10 cellular contexts compared by ENCODE assay signal in genomic region chr17:17401271-17401781, GRCh38.
A peak's percentile ranks its signal among the peaks of the same experiment; 100 is the strongest.
DNase-seq lines count a peak whose midpoint lies in the region; ATAC-seq, FAIRE-seq and TF ChIP-seq lines count a peak whose summit lies in the region.
"Had no signal": no experiment of that assay in that cellular context is flagged by ENCODE, and none has a peak within 500 bp of the region (broad histone marks: within the 10 kb centered on the region; RNA-seq: fewer than 3 reads in every experiment).

No MANE protein-coding gene starts in this region.

- H3K9ac ChIP-seq in GM12878 (ENCODE audit: control insufficient read depth, insufficient read depth, low read length) = no peak overlapping the region
- H3K9ac ChIP-seq in neuronal stem cell (ENCODE audit: low read depth, low read length, poor library complexity) = peak overlapping the region; percentile 13

- H3K27me3 ChIP-seq in GM12878 (replicated peaks in 1 of 2; ENCODE audit: control insufficient read depth in 2 of 2, insufficient read depth in 2 of 2, low read length in 1 of 2) = peaks cover 2 to 4% of the 10 kb centered on the region in 2 experiments; a peak in 3 of 4 replicates
- H3K27me3 ChIP-seq in neuronal stem cell (ENCODE audit: control insufficient read depth in 3 of 3, insufficient read depth in 3 of 3, low read depth in 1 of 3, low read length in 3 of 3) = peaks cover 0 to 58% (median 0%) of the 10 kb centered on the region in 3 experiments

- H3K79me1 ChIP-seq in neuronal stem cell (ENCODE audit: low read depth, low read length) = no peaks in the 10 kb centered on the region

- no peak for TF ChIP-seq EP300 in GM12878 (IDR thresholded peaks at IDR 0.05; ENCODE audit: borderline replicate concordance in 1 of 2, control insufficient read depth in 1 of 2, low read depth in 2 of 2, low read length in 2 of 2)

- H3K4me3 ChIP-seq in GM12878 (no peak overlapping the region), neuronal stem cell (ENCODE audit: low read length in 2 of 2) (peak overlapping the region in 1 of 2 donors; percentile 13)
- H3K4me3 ChIP-seq: tibial nerve had no signal

- peak overlapping the region; percentile 32 for H3K18ac ChIP-seq in neuronal stem cell (ENCODE audit: low read length)

- in situ Hi-C loops in KBM-7 (cut with MboI; ENCODE audit: low pct_unique_long_range_greater_than_20kb, low sequenced_read_pairs) (no loop called here), GM12878 (cut with MboI) (no loop called here)

- peak; percentile 64 for DNase-seq in DMS 273 (lab: John Stamatoyannopoulos, UW; ENCODE audit: unreplicated experiment)
- DNase-seq in DMS 273 treated with DMSO at 0.1 percent for 48 hours (lab: John Stamatoyannopoulos, UW) = no peak
- DNase-seq in KBM-7 = peak; percentile 66
- no peak for DNase-seq in GM12878 (ENCODE audit: low read depth, low spot score)
- no peak for DNase-seq in neuronal stem cell (ENCODE audit: low spot score)
- DNase-seq in naive thymus-derived CD8-positive, alpha-beta T cell = no peak
- no peak for DNase-seq in NCI-H345 treated with DMSO at 0.1 percent for 48 hours (lab: John Stamatoyannopoulos, UW; ENCODE audit: unreplicated experiment)
- no peak for DNase-seq in stimulated activated CD4-positive, alpha-beta T cell treated with anti-CD3 and anti-CD28 coated beads, Interleukin-1b, Interleukin-23, amount 100 ng/mL, for 48 hours

- H3K36me3 Mint-ChIP-seq in naive thymus-derived CD8-positive, alpha-beta T cell = no peaks in the 10 kb centered on the region

- no peak overlapping the region for H2BK120ac ChIP-seq in neuronal stem cell (ENCODE audit: low read depth, low read length)

- H3K79me2 ChIP-seq in GM12878 (ENCODE audit: control insufficient read depth, insufficient read depth, low read length) = no peaks in the 10 kb centered on the region

- H3K4ac ChIP-seq in neuronal stem cell (ENCODE audit: low read length) = no peak overlapping the region

- H3K23ac ChIP-seq in neuronal stem cell (ENCODE audit: low read depth, low read length, poor library complexity) = peak overlapping the region; percentile 67

- intact Hi-C loops in GM12878 (cut with micrococcal nuclease; ENCODE audit: unreplicated experiment) = no loop called here

- WGBS in GM12878 (ENCODE audit: insufficient coverage, insufficient replicate concordance, low lambda C conversion rate, missing lambda C conversion rate) = 24% methylated on average over 12 of the region's 12 CpGs
- no CpG with 5 or more reads among the region's 12 CpGs for WGBS in neuronal stem cell (ENCODE audit: extremely low coverage in 2 of 2, insufficient read length in 2 of 2, insufficient replicate concordance in 1 of 2), 2 donors

- peaks cover 45 to 79% (median 74%) of the 10 kb centered on the region in 4 donors for H3K4me1 Mint-ChIP-seq in naive thymus-derived CD8-positive, alpha-beta T cell

- H3K4me2 ChIP-seq in GM12878 (ENCODE audit: control insufficient read depth, insufficient read depth) = no peak overlapping the region
- H3K4me2 ChIP-seq in neuronal stem cell (ENCODE audit: insufficient read depth, low read length, poor library complexity, severe bottlenecking) = no peak overlapping the region

- no peak overlapping the region for H4K8ac ChIP-seq in neuronal stem cell (ENCODE audit: low read depth, low read length)

- no peaks in the 10 kb centered on the region for H3K4me1 ChIP-seq in GM12878 (ENCODE audit: control insufficient read depth, insufficient read depth, low read length)
- H3K4me1 ChIP-seq in neuronal stem cell (ENCODE audit: control insufficient read depth in 2 of 2, insufficient read depth in 1 of 2, low read depth in 1 of 2, low read length in 2 of 2) = no peaks in the 10 kb centered on the region

- no TSS peak for BruUV-seq in GM12878 (replicated peaks; lab: Mats Ljungman, UMichigan)

- no peaks in the 10 kb centered on the region for H3K36me3 ChIP-seq in GM12878 (ENCODE audit: control insufficient read depth in 2 of 2, insufficient read depth in 2 of 2, low read length in 1 of 2)
- no peaks in the 10 kb centered on the region for H3K36me3 ChIP-seq in neuronal stem cell (replicated peaks in 1 of 2; ENCODE audit: control insufficient read depth in 2 of 2, insufficient read depth in 2 of 2, low read length in 2 of 2)
- H3K36me3 ChIP-seq: tibial nerve had no signal

- H4K91ac ChIP-seq in neuronal stem cell (ENCODE audit: low read depth, low read length, poor library complexity) = peak overlapping the region; percentile 89

- SMC1A ChIA-PET in GM12878 (lab: Charles Lee; ENCODE audit: uncharacterized antibody, unreplicated experiment) = no interaction called here

- peak; percentile 15; the same call in 1 of the 2 replicates for TF ChIP-seq RAD21 in GM12878 (IDR thresholded peaks at IDR 0.05; ENCODE audit: insufficient read depth, low read depth, low read length)

- H3K27ac Mint-ChIP-seq in naive thymus-derived CD8-positive, alpha-beta T cell = peak overlapping the region in 4 of 10 donors; percentile 11 to 90 (median 70)

- H2BK12ac ChIP-seq in neuronal stem cell (ENCODE audit: low read length) = peak overlapping the region; percentile 48

- H3K4me3 Mint-ChIP-seq in naive thymus-derived CD8-positive, alpha-beta T cell = peak overlapping the region in 2 of 10 donors; percentile 12 to 18

- H2AK5ac ChIP-seq in neuronal stem cell (ENCODE audit: low read depth, low read length) = no peak overlapping the region

- H3K14ac ChIP-seq in neuronal stem cell (ENCODE audit: low read length) = peak overlapping the region; percentile 73

- H3K9me3 Mint-ChIP-seq in naive thymus-derived CD8-positive, alpha-beta T cell = peaks cover 0 to 1% (median 0%) of the 10 kb centered on the region in 9 donors

- CTCF ChIA-PET in GM12878 (lab: Yijun Ruan, JAX) = no interaction called here

- no peak overlapping the region for H2BK5ac ChIP-seq in neuronal stem cell (ENCODE audit: low read length)

- no peak for FAIRE-seq in GM12878 (lab: Jason Lieb, UNC)
- FAIRE-seq: A204.1 had no signal

- 0 out of 2 replicates have a peak, but pooled peaks cover 2% of the 10 kb centered on the region for H4K20me1 ChIP-seq in GM12878 (ENCODE audit: control insufficient read depth, insufficient read depth)

- H3K27ac ChIP-seq in GM12878 (ENCODE audit: control insufficient read depth, insufficient read depth) = no peak overlapping the region
- no peak overlapping the region for H3K27ac ChIP-seq in neuronal stem cell (replicated peaks; ENCODE audit: low read length)
- H3K27ac ChIP-seq: tibial nerve had no signal

- POLR2A ChIA-PET in GM12878 (lab: Charles Lee) = no interaction called here
- POLR2A ChIA-PET in naive thymus-derived CD8-positive, alpha-beta T cell (lab: Charles Lee) = interaction anchor here (1.5 kb wide), 1 partner anchor 10 kb away, joined by 7 read pairs; no protein-coding TSS in a partner anchor

- TF ChIP-seq CTCF in GM12878 (IDR thresholded peaks at IDR 0.05 in 2 of 3, conservative IDR thresholded peaks at IDR 0.05 in 1 of 3; ENCODE audit: control insufficient read depth in 2 of 3, extremely low read depth in 1 of 3, insufficient read depth in 1 of 3, low read depth in 3 of 3, low read length in 3 of 3) = peak in 2 of 3 experiments; percentile 1 to 30; a peak in 1 of 6 replicates

- no peaks in the 10 kb centered on the region for H3K27me3 Mint-ChIP-seq in naive thymus-derived CD8-positive, alpha-beta T cell

- H2AFZ ChIP-seq in GM12878 (ENCODE audit: control insufficient read depth, low read depth, low read length) = no peak overlapping the region
- no peak overlapping the region for H2AFZ ChIP-seq in neuronal stem cell (ENCODE audit: low read length)

- no peak for TF ChIP-seq POLR2A in GM12878 (IDR thresholded peaks at IDR 0.05; ENCODE audit: low read depth, low read length)

- ATAC-seq in GM12878 = peak; percentile 27; the same call in 2 of the 3 replicates
- no peak for ATAC-seq in naive thymus-derived CD8-positive, alpha-beta T cell

- RAD21 ChIA-PET in GM12878 (lab: Charles Lee; ENCODE audit: unreplicated experiment) = no interaction called here

- peak overlapping the region; percentile 26 for H2BK15ac ChIP-seq in neuronal stem cell (ENCODE audit: low read length)

- peaks cover 2% of the 10 kb centered on the region; the same call in 2 of the 3 replicates for H3K9me3 ChIP-seq in GM12878 (replicated peaks; ENCODE audit: control insufficient read depth, insufficient read depth, low read length)
- H3K9me3 ChIP-seq in neuronal stem cell (replicated peaks in 1 of 2; ENCODE audit: control insufficient read depth in 2 of 2, insufficient read depth in 1 of 2, low read depth in 1 of 2, low read length in 2 of 2) = peaks cover 0 to 5% of the 10 kb centered on the region in 2 donors

TF ChIP-seq in GM12878, 131 proteins besides CTCF, POLR2A, EP300 and RAD21:
- TF ChIP-seq CREB1 (IDR thresholded peaks at IDR 0.05; ENCODE audit: low read depth) (no peak), FOS (IDR thresholded peaks at IDR 0.05; ENCODE audit: borderline replicate concordance, extremely low read depth, insufficient read length) (no peak)

Comparison
In these comparisons a context has a peak if more than half of its experiments do, and no peak if none do; other contexts are left out.
1. DNase-seq: peak in DMS 273 (single experiment) and KBM-7 (single experiment); none in DMS 273 treated with DMSO at 0.1 percent for 48 hours (single experiment), GM12878 (single experiment), neuronal stem cell (single experiment), naive thymus-derived CD8-positive, alpha-beta T cell (0 of 10), NCI-H345 treated with DMSO at 0.1 percent for 48 hours (single experiment) and stimulated activated CD4-positive, alpha-beta T cell treated with anti-CD3 and anti-CD28 coated beads, Interleukin-1b, Interleukin-23, amount 100 ng/mL, for 48 hours (single experiment).